Comparison of ENCODE assay signal across 15 cellular contexts in genomic region chr7:20141666-20142065, GRCh38.
DNase-seq lines count a peak whose midpoint lies in the region; ATAC-seq and TF ChIP-seq lines count a peak whose summit lies in the region.
"Had no signal": no experiment of that assay in that cellular context is flagged by ENCODE, and none has a peak within 500 bp of the region (broad histone marks: within the 10 kb centered on the region; RNA-seq: fewer than 3 reads in every experiment).

No MANE protein-coding gene starts in this region.

- no peak overlapping the region for H2AFZ ChIP-seq in mesenchymal stem cell (ENCODE audit: low read depth, low read length)
- H2AFZ ChIP-seq: PC-9 had no signal

- H3K4me1 ChIP-seq in mesenchymal stem cell (ENCODE audit: control insufficient read depth, insufficient read depth, low read depth, low read length) (peaks cover 2% of the 10 kb centered on the region), colonic mucosa (no peaks in the 10 kb centered on the region)
- H3K4me1 ChIP-seq: suprapubic skin had no signal

- H3K4me3 ChIP-seq in mesenchymal stem cell (ENCODE audit: insufficient read depth in 1 of 2, low read depth in 1 of 2, low read length in 2 of 2): no peak overlapping the region
- no peak overlapping the region for H3K4me3 ChIP-seq in colonic mucosa
- H3K4me3 ChIP-seq: BLaER1 treated with 17β-estradiol and CSF1 and Interleukin-3, amounts not matched to agents 10 nM and 100 nM; PC-9; suprapubic skin had no signal

- H2BK5ac ChIP-seq in mesenchymal stem cell (ENCODE audit: low read depth, low read length, poor library complexity, severe bottlenecking): no peak overlapping the region

- no peak overlapping the region for H3K4me3 Mint-ChIP-seq in HFFc6
- H3K4me3 Mint-ChIP-seq: naive B cell had no signal

- TF ChIP-seq CTCF in GM13977 (IDR thresholded peaks at IDR 0.05; ENCODE audit: extremely low read depth, insufficient read depth, missing control alignments) (no peak), HFFc6 (IDR thresholded peaks at IDR 0.05) (no peak), colonic mucosa (IDR thresholded peaks at IDR 0.05) (no peak)

- intact Hi-C loops in colonic mucosa (cut with DNase I): no loop called here

- H3K4me2 ChIP-seq in mesenchymal stem cell (ENCODE audit: low read length, poor library complexity, severe bottlenecking): no peak overlapping the region
- H3K4me2 ChIP-seq: BLaER1 treated with 17β-estradiol and CSF1 and Interleukin-3, amounts not matched to agents 10 nM and 100 nM; PC-9 had no signal

- no peak overlapping the region for H4K8ac ChIP-seq in mesenchymal stem cell (ENCODE audit: low read length)

- peaks cover 4% of the 10 kb centered on the region; the same call in 1 of the 2 replicates for H3K36me3 Mint-ChIP-seq in HFFc6 (ENCODE audit: low read depth)

- H2BK120ac ChIP-seq in mesenchymal stem cell (ENCODE audit: low read depth, low read length): no peak overlapping the region

- WGBS in mesenchymal stem cell: 93% methylated on average over 4 of the region's 4 CpGs

- no peaks in the 10 kb centered on the region for H3K79me1 ChIP-seq in mesenchymal stem cell (replicated peaks; ENCODE audit: low read length, poor library complexity, severe bottlenecking)

- H4K91ac ChIP-seq in mesenchymal stem cell (ENCODE audit: low read length): no peak overlapping the region

- H2BK12ac ChIP-seq in mesenchymal stem cell (ENCODE audit: low read length in 2 of 2): no peak overlapping the region

- no peak overlapping the region for H3K23ac ChIP-seq in mesenchymal stem cell (ENCODE audit: low read length in 2 of 2)

- no peak overlapping the region for H2BK15ac ChIP-seq in mesenchymal stem cell (ENCODE audit: low read depth, poor library complexity, severe bottlenecking)

- peak; percentile 34 for DNase-seq in GM13977 (ENCODE audit: low spot score)
- peak; percentile 10 for DNase-seq in NCI-H1105 treated with DMSO at 0.1 percent for 48 hours (lab: John Stamatoyannopoulos, UW)
- peak; percentile 97 for DNase-seq in SHP77 treated with DMSO at 0.1 percent for 48 hours (lab: John Stamatoyannopoulos, UW)
- peak; percentile 78 for DNase-seq in mesenchymal stem cell
- no peak for DNase-seq in HFFc6
- no peak for DNase-seq in T-helper 1 cell
- no peak for DNase-seq in colonic mucosa
- DNase-seq: activated CD4-positive, alpha-beta T cell treated with anti-CD3 and anti-CD28 coated beads, Interleukin-2, amount 50 U/mL, for 1 hour; activated effector memory CD4-positive, alpha-beta T cell treated with anti-CD3 and anti-CD28 coated beads, Interleukin-2, amount 50 U/mL, for 16 hours; GF-D8; naive B cell; PC-9 had no signal

- H3K14ac ChIP-seq in mesenchymal stem cell (ENCODE audit: low read length in 2 of 2): no peak overlapping the region

- H2AK5ac ChIP-seq in mesenchymal stem cell (ENCODE audit: low read length, severe bottlenecking): no peak overlapping the region

- peaks cover 1% of the 10 kb centered on the region; the same call in 1 of the 2 replicates for H3K27me3 Mint-ChIP-seq in HFFc6 (ENCODE audit: insufficient read depth)
- H3K27me3 Mint-ChIP-seq: naive B cell had no signal

- H3K9ac ChIP-seq in mesenchymal stem cell (ENCODE audit: low read length) (no peak overlapping the region), colonic mucosa (ENCODE audit: low read depth in 2 of 2, low read length in 2 of 2) (no peak overlapping the region)
- H3K9ac ChIP-seq: BLaER1 treated with 17β-estradiol and CSF1 and Interleukin-3, amounts not matched to agents 10 nM and 100 nM had no signal

- no peak overlapping the region for H3K27ac ChIP-seq in mesenchymal stem cell (ENCODE audit: low read length, poor library complexity, severe bottlenecking)
- no peak overlapping the region for H3K27ac ChIP-seq in colonic mucosa
- H3K27ac ChIP-seq: BLaER1 treated with 17β-estradiol and CSF1 and Interleukin-3, amounts not matched to agents 10 nM and 100 nM; PC-9; suprapubic skin had no signal

- H3K18ac ChIP-seq in mesenchymal stem cell (ENCODE audit: low read depth in 1 of 2, low read length in 2 of 2): no peak overlapping the region

- no peak for ATAC-seq in GM18511 (IDR thresholded peaks at IDR 0.05; ENCODE audit: unreplicated experiment)

- in situ Hi-C loops in GM13977 (cut with MboI; ENCODE audit: low pct_unique_long_range_greater_than_20kb, low sequenced_read_pairs, unreplicated experiment): no loop called here

- H3K9me3 Mint-ChIP-seq in HFFc6: peaks cover 44% of the 10 kb centered on the region
- H3K9me3 Mint-ChIP-seq: naive B cell had no signal

- H3K27me3 ChIP-seq in mesenchymal stem cell (ENCODE audit: control insufficient read depth in 1 of 2, insufficient read depth in 1 of 2, low read length in 2 of 2) (no peaks in the 10 kb centered on the region), colonic mucosa (no peaks in the 10 kb centered on the region)
- H3K27me3 ChIP-seq: BLaER1 treated with 17β-estradiol and CSF1 and Interleukin-3, amounts not matched to agents 10 nM and 100 nM; suprapubic skin had no signal

- H3K9me3 ChIP-seq in mesenchymal stem cell (ENCODE audit: control insufficient read depth, low read length) (no peaks in the 10 kb centered on the region), colonic mucosa (no peaks in the 10 kb centered on the region)
- H3K9me3 ChIP-seq: BLaER1 treated with 17β-estradiol and CSF1 and Interleukin-3, amounts not matched to agents 10 nM and 100 nM; suprapubic skin had no signal

- H3K36me3 ChIP-seq in mesenchymal stem cell (ENCODE audit: control insufficient read depth in 1 of 2, insufficient read depth in 2 of 2, low read depth in 1 of 2, low read length in 2 of 2): no peaks in the 10 kb centered on the region
- H3K36me3 ChIP-seq in colonic mucosa: no peaks in the 10 kb centered on the region
- H3K36me3 ChIP-seq: suprapubic skin had no signal

- no peak overlapping the region for H3K27ac Mint-ChIP-seq in HFFc6

- H3K4me1 Mint-ChIP-seq in HFFc6 (ENCODE audit: low read depth): no peaks in the 10 kb centered on the region

- no peak overlapping the region for H3K4ac ChIP-seq in mesenchymal stem cell (ENCODE audit: low read depth in 1 of 2, low read length in 2 of 2)

Comparison
In these comparisons a context has a peak if more than half of its experiments do, and no peak if none do; other contexts are left out.
1. DNase-seq: peak in GM13977 (single experiment), NCI-H1105 treated with DMSO at 0.1 percent for 48 hours (single experiment), SHP77 treated with DMSO at 0.1 percent for 48 hours (single experiment) and mesenchymal stem cell (single experiment); none in HFFc6 (single experiment), T-helper 1 cell (0 of 5) and colonic mucosa (single experiment).